Comparison of ENCODE assay signal across 26 cellular contexts in genomic region chr7:7911756-7912155, GRCh38. TPM values are rescaled to one million over a fixed set of nuclear protein-coding genes. Genes with fewer than 3 reads are reported as not detected.
DNase-seq lines count a peak whose midpoint lies in the region; ATAC-seq, FAIRE-seq and TF ChIP-seq lines count a peak whose summit lies in the region.
"Had no signal": no experiment of that assay in that cellular context is flagged by ENCODE, and none has a peak within 500 bp of the region (broad histone marks: within the 10 kb centered on the region; RNA-seq: fewer than 3 reads in every experiment).

No MANE protein-coding gene starts in this region.

- H3K27ac Mint-ChIP-seq in astrocyte (ENCODE audit: unreplicated experiment): peak overlapping the region; percentile 98
- peak overlapping the region; percentile 48 for H3K27ac Mint-ChIP-seq in mesothelial cell of epicardium
- no peak overlapping the region for H3K27ac Mint-ChIP-seq in CD4-positive, alpha-beta memory T cell
- H3K27ac Mint-ChIP-seq in activated naive CD4-positive, alpha-beta T cell treated with anti-CD3 and anti-CD28 coated beads, Interleukin-2, amount 50 U/mL, for 72 hours: no peak overlapping the region
- H3K27ac Mint-ChIP-seq: activated CD4-positive, alpha-beta memory T cell treated with anti-CD3 and anti-CD28 coated beads, Interleukin-2, amount 10 ng/mL, durations not matched to agents 7 days and 5 days; activated naive CD4-positive, alpha-beta T cell treated with anti-CD3 and anti-CD28 coated beads for 36 hours; activated T-cell treated with anti-CD3 and anti-CD28 coated beads, Interleukin-2, amount 50 U/mL, for 24 hours; natural killer cell treated with Interleukin-12 subunit alpha and Interleukin-12 subunit beta and Interleukin-15 and Interleukin-18, amount 100 ng/mL, for 72 hours; T-helper 1 cell treated with Interleukin-12 subunit alpha and Interleukin-12 subunit beta and Interleukin-4 antibody, amounts not matched to agents 30 μg/mL and 1 μg/mL, for 36 hours had no signal

- FAIRE-seq in A549 (lab: Jason Lieb, UNC) (no peak), astrocyte (lab: Jason Lieb, UNC) (no peak)
- FAIRE-seq: A204.1 had no signal

- H3K4me3 ChIP-seq in A549 (no peak overlapping the region), HUES48 (ENCODE audit: low read depth, low read length) (no peak overlapping the region), astrocyte (ENCODE audit: insufficient read depth, low read depth, low read length) (no peak overlapping the region)
- no peak overlapping the region for H3K4me3 ChIP-seq in CD4-positive, alpha-beta memory T cell (ENCODE audit: low read length in 2 of 2)
- H3K4me3 ChIP-seq: ascending aorta, heart right ventricle, prostate gland, spleen had no signal

- H3K79me2 ChIP-seq in astrocyte (ENCODE audit: insufficient read depth, low read length): no peaks in the 10 kb centered on the region

- 44% methylated on average over 1 of the region's 1 CpG for WGBS in A549 (ENCODE audit: missing lambda C conversion rate)

- H2AFZ ChIP-seq in astrocyte (ENCODE audit: low read depth, low read length): peak overlapping the region; percentile 22

- no peaks in the 10 kb centered on the region for H3K36me3 ChIP-seq in HUES48 (ENCODE audit: control insufficient read depth, insufficient read depth, low read length)
- H3K36me3 ChIP-seq in astrocyte (ENCODE audit: insufficient read depth, low read length): no peaks in the 10 kb centered on the region
- H3K36me3 ChIP-seq in CD4-positive, alpha-beta memory T cell (ENCODE audit: insufficient read depth, low read length): no peaks in the 10 kb centered on the region
- H3K36me3 ChIP-seq: ascending aorta, heart right ventricle, prostate gland, spleen had no signal

- TF ChIP-seq CTCF in A549 (IDR thresholded peaks at IDR 0.05) (no peak), astrocyte (IDR thresholded peaks at IDR 0.05; ENCODE audit: insufficient read depth, low read depth, low read length) (no peak), mesothelial cell of epicardium (IDR thresholded peaks at IDR 0.05; ENCODE audit: unreplicated experiment) (no peak)

- H3K36me3 Mint-ChIP-seq in astrocyte (ENCODE audit: low read depth, unreplicated experiment) (no peaks in the 10 kb centered on the region), mesothelial cell of epicardium (peaks cover 7% of the 10 kb centered on the region)
- H3K36me3 Mint-ChIP-seq in CD4-positive, alpha-beta memory T cell: peaks cover 0 to 12% of the 10 kb centered on the region in 2 donors
- H3K36me3 Mint-ChIP-seq in activated naive CD4-positive, alpha-beta T cell treated with anti-CD3 and anti-CD28 coated beads, Interleukin-2, amount 50 U/mL, for 72 hours: peaks cover 7% of the 10 kb centered on the region in 2 donors
- H3K36me3 Mint-ChIP-seq: natural killer cell treated with Interleukin-12 subunit alpha and Interleukin-12 subunit beta and Interleukin-15 and Interleukin-18, amount 100 ng/mL, for 72 hours had no signal

- CTCF ChIA-PET in A549 (lab: Yijun Ruan, JAX): no interaction called here
- CTCF ChIA-PET in CD4-positive, alpha-beta memory T cell (lab: Charles Lee; ENCODE audit: partially characterized antibody): no interaction called here

- H3K4me2 ChIP-seq in A549 (0 out of 3 replicates have a peak overlapping the region, but pooled peaks have one; percentile 21), astrocyte (ENCODE audit: low read length) (peak overlapping the region; percentile 31)

- POLR2A ChIA-PET in A549 (lab: Yijun Ruan, JAX): interaction anchor here (0.8 kb wide), 1 partner anchor 271 kb away, joined by 3 read pairs; the partner anchor contains the start of gene UMAD1
- POLR2A ChIA-PET in CD4-positive, alpha-beta memory T cell (lab: Charles Lee; ENCODE audit: partially characterized antibody): no interaction called here

- H4K20me1 ChIP-seq in astrocyte (ENCODE audit: insufficient read depth, low read length): no peaks in the 10 kb centered on the region

- no peaks in the 10 kb centered on the region for H3K27me3 ChIP-seq in HUES48 (ENCODE audit: control insufficient read depth, insufficient read depth, low read length)
- H3K27me3 ChIP-seq in astrocyte (ENCODE audit: insufficient read depth, low read length): no peaks in the 10 kb centered on the region
- no peaks in the 10 kb centered on the region for H3K27me3 ChIP-seq in CD4-positive, alpha-beta memory T cell (ENCODE audit: insufficient read depth, low read length)
- H3K27me3 ChIP-seq: ascending aorta, heart right ventricle, spleen had no signal

- H3K9ac ChIP-seq in HUES48 (ENCODE audit: low read depth, low read length) (no peak overlapping the region), astrocyte (ENCODE audit: low read length) (peak overlapping the region; percentile 44)

- H3K4me3 Mint-ChIP-seq in astrocyte (ENCODE audit: unreplicated experiment) (no peak overlapping the region), mesothelial cell of epicardium (no peak overlapping the region)
- no peak overlapping the region for H3K4me3 Mint-ChIP-seq in CD4-positive, alpha-beta memory T cell
- H3K4me3 Mint-ChIP-seq: activated CD4-positive, alpha-beta memory T cell treated with anti-CD3 and anti-CD28 coated beads, Interleukin-2, amount 10 ng/mL, durations not matched to agents 7 days and 5 days; activated naive CD4-positive, alpha-beta T cell treated with anti-CD3 and anti-CD28 coated beads for 36 hours; activated T-cell treated with anti-CD3 and anti-CD28 coated beads, Interleukin-2, amount 50 U/mL, for 24 hours; natural killer cell treated with Interleukin-12 subunit alpha and Interleukin-12 subunit beta and Interleukin-15 and Interleukin-18, amount 100 ng/mL, for 72 hours; T-helper 1 cell treated with Interleukin-12 subunit alpha and Interleukin-12 subunit beta and Interleukin-4 antibody, amounts not matched to agents 30 μg/mL and 1 μg/mL, for 36 hours had no signal

- TF ChIP-seq EP300 in A549 (IDR thresholded peaks at IDR 0.05): no peak

- H3K4me1 Mint-ChIP-seq in astrocyte (ENCODE audit: low read depth, unreplicated experiment) (peaks cover 15% of the 10 kb centered on the region), mesothelial cell of epicardium (no peaks in the 10 kb centered on the region)
- H3K4me1 Mint-ChIP-seq in CD4-positive, alpha-beta memory T cell: peaks cover 0 to 2% (median 0%) of the 10 kb centered on the region in 4 donors
- H3K4me1 Mint-ChIP-seq: activated CD4-positive, alpha-beta memory T cell treated with anti-CD3 and anti-CD28 coated beads, Interleukin-2, amount 10 ng/mL, durations not matched to agents 7 days and 5 days had no signal

- H3K9me3 ChIP-seq in A549 (no peaks in the 10 kb centered on the region), HUES48 (ENCODE audit: control insufficient read depth, insufficient read depth, low read length) (no peaks in the 10 kb centered on the region), astrocyte (ENCODE audit: insufficient read depth, low read depth, low read length) (no peaks in the 10 kb centered on the region)
- no peaks in the 10 kb centered on the region for H3K9me3 ChIP-seq in CD4-positive, alpha-beta memory T cell (ENCODE audit: control insufficient read depth in 1 of 2, low read length in 2 of 2)
- H3K9me3 ChIP-seq: ascending aorta, heart right ventricle, prostate gland had no signal

- intact Hi-C loops in CD4-positive, alpha-beta memory T cell (cut with micrococcal nuclease): no loop called here

- no peaks in the 10 kb centered on the region for H3K27me3 Mint-ChIP-seq in astrocyte (ENCODE audit: low read depth, unreplicated experiment)
- H3K27me3 Mint-ChIP-seq in mesothelial cell of epicardium (ENCODE audit: low read depth): no peaks in the 10 kb centered on the region
- H3K27me3 Mint-ChIP-seq in CD4-positive, alpha-beta memory T cell: no peaks in the 10 kb centered on the region
- H3K27me3 Mint-ChIP-seq: activated CD4-positive, alpha-beta memory T cell treated with anti-CD3 and anti-CD28 coated beads, Interleukin-2, amount 10 ng/mL, durations not matched to agents 7 days and 5 days; activated T-cell treated with anti-CD3 and anti-CD28 coated beads, Interleukin-2, amount 50 U/mL, for 24 hours; natural killer cell treated with Interleukin-12 subunit alpha and Interleukin-12 subunit beta and Interleukin-15 and Interleukin-18, amount 100 ng/mL, for 72 hours had no signal

- no peak for DNase-seq in A549 (ENCODE audit: low read depth in 1 of 2, low spot score in 1 of 2)
- no peak for DNase-seq in astrocyte (ENCODE audit: low read depth)
- DNase-seq in mesothelial cell of epicardium (ENCODE audit: low spot score in 2 of 2, unreplicated experiment in 2 of 2): no peak
- no peak for DNase-seq in CD4-positive, alpha-beta memory T cell
- no peak for DNase-seq in activated naive CD4-positive, alpha-beta T cell treated with anti-CD3 and anti-CD28 coated beads, Interleukin-2, amount 50 U/mL, for 72 hours (ENCODE audit: low spot score in 2 of 2)
- no peak for DNase-seq in RPMI8226
- DNase-seq: activated CD4-positive, alpha-beta memory T cell treated with anti-CD3 and anti-CD28 coated beads, Interleukin-2, amount 10 ng/mL, durations not matched to agents 7 days and 5 days; activated naive CD4-positive, alpha-beta T cell treated with anti-CD3 and anti-CD28 coated beads for 36 hours; activated T-cell treated with anti-CD3 and anti-CD28 coated beads, Interleukin-2, amount 50 U/mL, for 24 hours; C1 segment of cervical spinal cord; DMS 273 treated with DMSO at 0.1 percent for 48 hours; heart right ventricle; Karpas-422; NCI-H1092; NCI-H2081 treated with DMSO at 0.1 percent for 48 hours; NCI-H510A treated with DMSO at 0.1 percent for 48 hours; SIG-M5; spleen; stimulated activated CD4-positive, alpha-beta T cell treated with anti-CD3 and anti-CD28 coated beads, Interleukin-4, amount 100 ng/mL, for 4 hours had no signal

- no peak for TF ChIP-seq POLR2A in A549 (IDR thresholded peaks at IDR 0.05; ENCODE audit: low read length)

- H3K4me1 ChIP-seq in A549 (peaks cover 8% of the 10 kb centered on the region; the same call in 2 of the 3 replicates), HUES48 (ENCODE audit: control insufficient read depth, insufficient read depth, low read length) (peaks cover 24% of the 10 kb centered on the region), astrocyte (ENCODE audit: insufficient read depth, low read length) (peaks cover 6% of the 10 kb centered on the region)
- no peaks in the 10 kb centered on the region for H3K4me1 ChIP-seq in CD4-positive, alpha-beta memory T cell (ENCODE audit: insufficient read depth, low read length)
- H3K4me1 ChIP-seq: ascending aorta, prostate gland, spleen had no signal

- no peak for TF ChIP-seq RAD21 in A549 (conservative IDR thresholded peaks at IDR 0.05 in 1 of 2, IDR thresholded peaks at IDR 0.05 in 1 of 2)

- H3K9me3 Mint-ChIP-seq in astrocyte (ENCODE audit: unreplicated experiment) (no peaks in the 10 kb centered on the region), mesothelial cell of epicardium (peaks cover 18% of the 10 kb centered on the region)
- H3K9me3 Mint-ChIP-seq in CD4-positive, alpha-beta memory T cell: peaks cover 0 to 2% (median 0%) of the 10 kb centered on the region in 8 donors
- peaks cover 5 to 6% of the 10 kb centered on the region in 2 donors for H3K9me3 Mint-ChIP-seq in activated naive CD4-positive, alpha-beta T cell treated with anti-CD3 and anti-CD28 coated beads, Interleukin-2, amount 50 U/mL, for 72 hours
- H3K9me3 Mint-ChIP-seq: natural killer cell treated with Interleukin-12 subunit alpha and Interleukin-12 subunit beta and Interleukin-15 and Interleukin-18, amount 100 ng/mL, for 72 hours had no signal

- ATAC-seq in A549 (no peak), HG03439 (IDR thresholded peaks at IDR 0.05; ENCODE audit: unreplicated experiment) (no peak)
- ATAC-seq in activated naive CD4-positive, alpha-beta T cell treated with anti-CD3 and anti-CD28 coated beads, Interleukin-2, amount 50 U/mL, for 72 hours: no peak
- ATAC-seq: heart right ventricle had no signal

- H3K27ac ChIP-seq in A549 (no peak overlapping the region), HUES48 (ENCODE audit: low read depth, low read length) (peak overlapping the region; percentile 70), astrocyte (ENCODE audit: low read depth, low read length) (peak overlapping the region; percentile 68)
- H3K27ac ChIP-seq in CD4-positive, alpha-beta memory T cell (ENCODE audit: low read depth, low read length): no peak overlapping the region
- H3K27ac ChIP-seq: ascending aorta, heart right ventricle, prostate gland, spleen had no signal

RNA-seq across cellular contexts. Expression of gene GLCCI1, which starts 56.8 kb away (rescaled TPM):
- polyA plus RNA-seq in A549 (2011; rRNA removed): 2.6 and 2.8 TPM in 2 replicates
- polyA plus RNA-seq in A549 (2012; cell fraction: cytosol; rRNA removed): 0.83 and 1.1 TPM in 2 replicates
- 0.78 and 0.88 TPM in 2 replicates for polyA plus RNA-seq in A549 (2012; cell fraction: nucleus; rRNA removed)
- 0.97 to 2.3 TPM (median 1.2 TPM) in 3 replicates for polyA plus RNA-seq in A549 (2017; fragmentation: RNase III; extraction: RNeasy Plus Mini Kit Qiagen cat#74134 plus additional on column Dnase treatment)
- polyA minus RNA-seq in A549 (2011; rRNA and poly(A)+ RNA removed): 3.8 and 4.9 TPM in 2 replicates
- 15.3 and 24.2 TPM in 2 replicates for total RNA-seq in astrocyte
- 30.2 to 30.7 TPM (median 30.4 TPM) in 3 replicates for total RNA-seq in mesothelial cell of epicardium
- total RNA-seq in CD4-positive, alpha-beta memory T cell: 10 to 100 TPM; 46.7 to 49.7 TPM
- 10 to 100 TPM; 10.4 to 21.9 TPM for polyA plus RNA-seq in CD4-positive, alpha-beta memory T cell
- 10 to 100 TPM; 16.7 to 20.9 TPM for total RNA-seq in activated naive CD4-positive, alpha-beta T cell treated with anti-CD3 and anti-CD28 coated beads, Interleukin-2, amount 50 U/mL, for 72 hours

Comparison
In these comparisons a context has a peak if more than half of its experiments do, and no peak if none do; other contexts are left out.
1. H3K27ac ChIP-seq: peak in HUES48 (single experiment) and astrocyte (single experiment); none in A549 (0 of 2) and CD4-positive, alpha-beta memory T cell (single experiment).
2. H3K27ac Mint-ChIP-seq: peak in astrocyte (single experiment) and mesothelial cell of epicardium (single experiment); none in CD4-positive, alpha-beta memory T cell (0 of 7) and activated naive CD4-positive, alpha-beta T cell treated with anti-CD3 and anti-CD28 coated beads, Interleukin-2, amount 50 U/mL, for 72 hours (0 of 2).